ENCODE assay signal across 1 cellular context in genomic region chr6:18155273-18155863, GRCh38.
TF ChIP-seq lines count a peak whose summit lies in the region.

A gene with protein sequence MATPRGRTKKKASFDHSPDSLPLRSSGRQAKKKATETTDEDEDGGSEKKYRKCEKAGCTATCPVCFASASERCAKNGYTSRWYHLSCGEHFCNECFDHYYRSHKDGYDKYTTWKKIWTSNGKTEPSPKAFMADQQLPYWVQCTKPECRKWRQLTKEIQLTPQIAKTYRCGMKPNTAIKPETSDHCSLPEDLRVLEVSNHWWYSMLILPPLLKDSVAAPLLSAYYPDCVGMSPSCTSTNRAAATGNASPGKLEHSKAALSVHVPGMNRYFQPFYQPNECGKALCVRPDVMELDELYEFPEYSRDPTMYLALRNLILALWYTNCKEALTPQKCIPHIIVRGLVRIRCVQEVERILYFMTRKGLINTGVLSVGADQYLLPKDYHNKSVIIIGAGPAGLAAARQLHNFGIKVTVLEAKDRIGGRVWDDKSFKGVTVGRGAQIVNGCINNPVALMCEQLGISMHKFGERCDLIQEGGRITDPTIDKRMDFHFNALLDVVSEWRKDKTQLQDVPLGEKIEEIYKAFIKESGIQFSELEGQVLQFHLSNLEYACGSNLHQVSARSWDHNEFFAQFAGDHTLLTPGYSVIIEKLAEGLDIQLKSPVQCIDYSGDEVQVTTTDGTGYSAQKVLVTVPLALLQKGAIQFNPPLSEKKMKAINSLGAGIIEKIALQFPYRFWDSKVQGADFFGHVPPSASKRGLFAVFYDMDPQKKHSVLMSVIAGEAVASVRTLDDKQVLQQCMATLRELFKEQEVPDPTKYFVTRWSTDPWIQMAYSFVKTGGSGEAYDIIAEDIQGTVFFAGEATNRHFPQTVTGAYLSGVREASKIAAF (plus strand): TSS chr6:18155422. CDS start chr6:18159896, 4,474 bp downstream.

TF ChIP-seq in HepG2, 621 proteins besides CTCF, POLR2A, EP300 and RAD21 (continued from another document and continues in another):
- TF ChIP-seq BCLAF1 (IDR thresholded peaks at IDR 0.05) = no peak
- TF ChIP-seq, protein P1, sequence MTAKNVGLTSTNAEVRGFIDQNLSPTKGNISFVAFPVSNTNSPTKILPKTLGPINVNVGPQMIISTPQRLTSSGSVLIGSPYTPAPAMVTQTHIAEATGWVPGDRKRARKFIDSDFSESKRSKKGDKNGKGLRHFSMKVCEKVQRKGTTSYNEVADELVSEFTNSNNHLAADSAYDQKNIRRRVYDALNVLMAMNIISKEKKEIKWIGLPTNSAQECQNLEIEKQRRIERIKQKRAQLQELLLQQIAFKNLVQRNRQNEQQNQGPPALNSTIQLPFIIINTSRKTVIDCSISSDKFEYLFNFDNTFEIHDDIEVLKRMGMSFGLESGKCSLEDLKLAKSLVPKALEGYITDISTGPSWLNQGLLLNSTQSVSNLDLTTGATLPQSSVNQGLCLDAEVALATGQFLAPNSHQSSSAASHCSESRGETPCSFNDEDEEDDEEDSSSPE (CRISPR knock-in tag; IDR thresholded peaks at IDR 0.05) = no peak; the same call in 1 of the 2 replicates
- no peak for TF ChIP-seq PTBP1 (IDR thresholded peaks at IDR 0.05; ENCODE audit: low read depth, low read length, poor library complexity, severe bottlenecking)
- TF ChIP-seq IKZF4 (CRISPR knock-in tag; IDR thresholded peaks at IDR 0.05; ENCODE audit: borderline replicate concordance, low read depth, not compliant biosample characterization) = peak; percentile 20
- no peak for TF ChIP-seq JARID2 (CRISPR knock-in tag; IDR thresholded peaks at IDR 0.05; ENCODE audit: insufficient replicate concordance)
- TF ChIP-seq, protein P2, sequence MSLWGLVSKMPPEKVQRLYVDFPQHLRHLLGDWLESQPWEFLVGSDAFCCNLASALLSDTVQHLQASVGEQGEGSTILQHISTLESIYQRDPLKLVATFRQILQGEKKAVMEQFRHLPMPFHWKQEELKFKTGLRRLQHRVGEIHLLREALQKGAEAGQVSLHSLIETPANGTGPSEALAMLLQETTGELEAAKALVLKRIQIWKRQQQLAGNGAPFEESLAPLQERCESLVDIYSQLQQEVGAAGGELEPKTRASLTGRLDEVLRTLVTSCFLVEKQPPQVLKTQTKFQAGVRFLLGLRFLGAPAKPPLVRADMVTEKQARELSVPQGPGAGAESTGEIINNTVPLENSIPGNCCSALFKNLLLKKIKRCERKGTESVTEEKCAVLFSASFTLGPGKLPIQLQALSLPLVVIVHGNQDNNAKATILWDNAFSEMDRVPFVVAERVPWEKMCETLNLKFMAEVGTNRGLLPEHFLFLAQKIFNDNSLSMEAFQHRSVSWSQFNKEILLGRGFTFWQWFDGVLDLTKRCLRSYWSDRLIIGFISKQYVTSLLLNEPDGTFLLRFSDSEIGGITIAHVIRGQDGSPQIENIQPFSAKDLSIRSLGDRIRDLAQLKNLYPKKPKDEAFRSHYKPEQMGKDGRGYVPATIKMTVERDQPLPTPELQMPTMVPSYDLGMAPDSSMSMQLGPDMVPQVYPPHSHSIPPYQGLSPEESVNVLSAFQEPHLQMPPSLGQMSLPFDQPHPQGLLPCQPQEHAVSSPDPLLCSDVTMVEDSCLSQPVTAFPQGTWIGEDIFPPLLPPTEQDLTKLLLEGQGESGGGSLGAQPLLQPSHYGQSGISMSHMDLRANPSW (CRISPR knock-in tag; IDR thresholded peaks at IDR 0.05; ENCODE audit: borderline replicate concordance) = no peak
- no peak for TF ChIP-seq GLI4 (CRISPR knock-in tag; IDR thresholded peaks at IDR 0.05; ENCODE audit: borderline replicate concordance)
- TF ChIP-seq NRL (CRISPR knock-in tag; IDR thresholded peaks at IDR 0.05; ENCODE audit: borderline replicate concordance) = peak; percentile 65
- TF ChIP-seq, protein P3, sequence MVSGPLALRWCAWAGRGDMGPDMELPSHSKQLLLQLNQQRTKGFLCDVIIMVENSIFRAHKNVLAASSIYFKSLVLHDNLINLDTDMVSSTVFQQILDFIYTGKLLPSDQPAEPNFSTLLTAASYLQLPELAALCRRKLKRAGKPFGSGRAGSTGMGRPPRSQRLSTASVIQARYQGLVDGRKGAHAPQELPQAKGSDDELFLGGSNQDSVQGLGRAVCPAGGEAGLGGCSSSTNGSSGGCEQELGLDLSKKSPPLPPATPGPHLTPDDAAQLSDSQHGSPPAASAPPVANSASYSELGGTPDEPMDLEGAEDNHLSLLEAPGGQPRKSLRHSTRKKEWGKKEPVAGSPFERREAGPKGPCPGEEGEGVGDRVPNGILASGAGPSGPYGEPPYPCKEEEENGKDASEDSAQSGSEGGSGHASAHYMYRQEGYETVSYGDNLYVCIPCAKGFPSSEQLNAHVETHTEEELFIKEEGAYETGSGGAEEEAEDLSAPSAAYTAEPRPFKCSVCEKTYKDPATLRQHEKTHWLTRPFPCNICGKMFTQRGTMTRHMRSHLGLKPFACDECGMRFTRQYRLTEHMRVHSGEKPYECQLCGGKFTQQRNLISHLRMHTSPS (CRISPR knock-in tag; IDR thresholded peaks at IDR 0.05; ENCODE audit: low read depth) = no peak
- TF ChIP-seq HNF4A (CRISPR knock-in tag; IDR thresholded peaks at IDR 0.05) = no peak
- TF ChIP-seq ATF7 (IDR thresholded peaks at IDR 0.05) = no peak
- TF ChIP-seq ATF7 (CRISPR knock-in tag; IDR thresholded peaks at IDR 0.05) = no peak
- no peak for TF ChIP-seq GFI1 (CRISPR knock-in tag; IDR thresholded peaks at IDR 0.05; ENCODE audit: borderline replicate concordance)
- no peak for TF ChIP-seq ZNF205 (CRISPR knock-in tag; IDR thresholded peaks at IDR 0.05)
- TF ChIP-seq ZNF75D (CRISPR knock-in tag; IDR thresholded peaks at IDR 0.05; ENCODE audit: borderline replicate concordance) = no peak
- TF ChIP-seq ZFP90 (CRISPR knock-in tag; IDR thresholded peaks at IDR 0.05; ENCODE audit: borderline replicate concordance) = no peak
- peak; percentile 1 for TF ChIP-seq ZNF781 (CRISPR knock-in tag; IDR thresholded peaks at IDR 0.05; ENCODE audit: borderline replicate concordance, not compliant biosample characterization)
- TF ChIP-seq ZNF652 (CRISPR knock-in tag; IDR thresholded peaks at IDR 0.05; ENCODE audit: borderline replicate concordance, low read depth) = no peak
- no peak for TF ChIP-seq ZBTB43 (CRISPR knock-in tag; conservative IDR thresholded peaks at IDR 0.05)
- no peak for TF ChIP-seq CEBPG (CRISPR knock-in tag; IDR thresholded peaks at IDR 0.05)
- TF ChIP-seq, protein P4, sequence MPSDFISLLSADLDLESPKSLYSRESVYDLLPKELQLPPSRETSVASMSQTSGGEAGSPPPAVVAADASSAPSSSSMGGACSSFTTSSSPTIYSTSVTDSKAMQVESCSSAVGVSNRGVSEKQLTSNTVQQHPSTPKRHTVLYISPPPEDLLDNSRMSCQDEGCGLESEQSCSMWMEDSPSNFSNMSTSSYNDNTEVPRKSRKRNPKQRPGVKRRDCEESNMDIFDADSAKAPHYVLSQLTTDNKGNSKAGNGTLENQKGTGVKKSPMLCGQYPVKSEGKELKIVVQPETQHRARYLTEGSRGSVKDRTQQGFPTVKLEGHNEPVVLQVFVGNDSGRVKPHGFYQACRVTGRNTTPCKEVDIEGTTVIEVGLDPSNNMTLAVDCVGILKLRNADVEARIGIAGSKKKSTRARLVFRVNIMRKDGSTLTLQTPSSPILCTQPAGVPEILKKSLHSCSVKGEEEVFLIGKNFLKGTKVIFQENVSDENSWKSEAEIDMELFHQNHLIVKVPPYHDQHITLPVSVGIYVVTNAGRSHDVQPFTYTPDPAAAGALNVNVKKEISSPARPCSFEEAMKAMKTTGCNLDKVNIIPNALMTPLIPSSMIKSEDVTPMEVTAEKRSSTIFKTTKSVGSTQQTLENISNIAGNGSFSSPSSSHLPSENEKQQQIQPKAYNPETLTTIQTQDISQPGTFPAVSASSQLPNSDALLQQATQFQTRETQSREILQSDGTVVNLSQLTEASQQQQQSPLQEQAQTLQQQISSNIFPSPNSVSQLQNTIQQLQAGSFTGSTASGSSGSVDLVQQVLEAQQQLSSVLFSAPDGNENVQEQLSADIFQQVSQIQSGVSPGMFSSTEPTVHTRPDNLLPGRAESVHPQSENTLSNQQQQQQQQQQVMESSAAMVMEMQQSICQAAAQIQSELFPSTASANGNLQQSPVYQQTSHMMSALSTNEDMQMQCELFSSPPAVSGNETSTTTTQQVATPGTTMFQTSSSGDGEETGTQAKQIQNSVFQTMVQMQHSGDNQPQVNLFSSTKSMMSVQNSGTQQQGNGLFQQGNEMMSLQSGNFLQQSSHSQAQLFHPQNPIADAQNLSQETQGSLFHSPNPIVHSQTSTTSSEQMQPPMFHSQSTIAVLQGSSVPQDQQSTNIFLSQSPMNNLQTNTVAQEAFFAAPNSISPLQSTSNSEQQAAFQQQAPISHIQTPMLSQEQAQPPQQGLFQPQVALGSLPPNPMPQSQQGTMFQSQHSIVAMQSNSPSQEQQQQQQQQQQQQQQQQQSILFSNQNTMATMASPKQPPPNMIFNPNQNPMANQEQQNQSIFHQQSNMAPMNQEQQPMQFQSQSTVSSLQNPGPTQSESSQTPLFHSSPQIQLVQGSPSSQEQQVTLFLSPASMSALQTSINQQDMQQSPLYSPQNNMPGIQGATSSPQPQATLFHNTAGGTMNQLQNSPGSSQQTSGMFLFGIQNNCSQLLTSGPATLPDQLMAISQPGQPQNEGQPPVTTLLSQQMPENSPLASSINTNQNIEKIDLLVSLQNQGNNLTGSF (CRISPR knock-in tag; IDR thresholded peaks at IDR 0.05) = no peak
- no peak for TF ChIP-seq REST (IDR thresholded peaks at IDR 0.05; ENCODE audit: borderline replicate concordance in 1 of 2, low read depth in 1 of 2, low read length in 2 of 2)
- TF ChIP-seq, protein P5, sequence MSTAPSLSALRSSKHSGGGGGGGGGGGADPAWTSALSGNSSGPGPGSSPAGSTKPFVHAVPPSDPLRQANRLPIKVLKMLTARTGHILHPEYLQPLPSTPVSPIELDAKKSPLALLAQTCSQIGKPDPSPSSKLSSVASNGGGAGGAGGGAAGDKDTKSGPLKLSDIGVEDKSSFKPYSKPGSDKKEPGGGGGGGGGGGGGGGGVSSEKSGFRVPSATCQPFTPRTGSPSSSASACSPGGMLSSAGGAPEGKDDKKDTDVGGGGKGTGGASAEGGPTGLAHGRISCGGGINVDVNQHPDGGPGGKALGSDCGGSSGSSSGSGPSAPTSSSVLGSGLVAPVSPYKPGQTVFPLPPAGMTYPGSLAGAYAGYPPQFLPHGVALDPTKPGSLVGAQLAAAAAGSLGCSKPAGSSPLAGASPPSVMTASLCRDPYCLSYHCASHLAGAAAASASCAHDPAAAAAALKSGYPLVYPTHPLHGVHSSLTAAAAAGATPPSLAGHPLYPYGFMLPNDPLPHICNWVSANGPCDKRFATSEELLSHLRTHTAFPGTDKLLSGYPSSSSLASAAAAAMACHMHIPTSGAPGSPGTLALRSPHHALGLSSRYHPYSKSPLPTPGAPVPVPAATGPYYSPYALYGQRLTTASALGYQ (CRISPR knock-in tag; IDR thresholded peaks at IDR 0.05) = no peak; the same call in 1 of the 2 replicates
- TF ChIP-seq ZFP37 (CRISPR knock-in tag; IDR thresholded peaks at IDR 0.05; ENCODE audit: borderline replicate concordance) = no peak
- peak; percentile 35; the same call in 1 of the 2 replicates for TF ChIP-seq YEATS4 (CRISPR knock-in tag; IDR thresholded peaks at IDR 0.05; ENCODE audit: borderline replicate concordance)
- no peak for TF ChIP-seq SIN3B (IDR thresholded peaks at IDR 0.05; ENCODE audit: low read length)
- TF ChIP-seq ZEB1 (IDR thresholded peaks at IDR 0.05; ENCODE audit: insufficient replicate concordance, low read depth) = no peak
- TF ChIP-seq ESRRA (CRISPR knock-in tag; IDR thresholded peaks at IDR 0.05; ENCODE audit: low read depth) = no peak
- 0 out of 2 replicates have a peak, but pooled peaks have one; percentile 35 for TF ChIP-seq REPIN1 (CRISPR knock-in tag; IDR thresholded peaks at IDR 0.05; ENCODE audit: borderline replicate concordance, low read depth)
- no peak for TF ChIP-seq SMAD3 (CRISPR knock-in tag; IDR thresholded peaks at IDR 0.05)
